14 cellular contexts compared by ENCODE assay signal in genomic region chr19:55372316-55373081, GRCh38. TPM values are rescaled to one million over a fixed set of nuclear protein-coding genes. Genes with fewer than 3 reads are reported as not detected.
DNase-seq lines count a peak whose midpoint lies in the region; ATAC-seq and TF ChIP-seq lines count a peak whose summit lies in the region.
"Had no signal": no experiment of that assay in that cellular context is flagged by ENCODE, and none has a peak within 500 bp of the region (broad histone marks: within the 10 kb centered on the region; RNA-seq: fewer than 3 reads in every experiment).

No MANE protein-coding gene starts in this region.

- peak; percentile 87 for DNase-seq in EL
- peak; percentile 35 for DNase-seq in amniotic epithelial cell (ENCODE audit: low read depth)
- DNase-seq in natural killer cell = no peak
- no peak for DNase-seq in GOT3 (lab: John Stamatoyannopoulos, UW)
- DNase-seq in activated T-helper 1 cell treated with anti-CD3 and anti-CD28 coated beads, Interleukin-12 subunit alpha, Interleukin-12 subunit beta, Interleukin-2, Interleukin-4 antibody, amounts not matched to agents 30 ng/mL and 10 ng/mL and 1 ng/mL, durations not matched to agents 14 hours and 24 hours and 36 hours (ENCODE audit: low spot score) = no peak
- no peak for DNase-seq in amygdala (lab: John Stamatoyannopoulos, UW)
- DNase-seq: body of pancreas, midbrain, NCI-H1417, NCI-H82 had no signal

- no peak overlapping the region for H3K4me3 Mint-ChIP-seq in natural killer cell
- H3K4me3 Mint-ChIP-seq in activated T-helper 1 cell treated with anti-CD3 and anti-CD28 coated beads, Interleukin-12 subunit alpha, Interleukin-12 subunit beta, Interleukin-2, Interleukin-4 antibody, amounts not matched to agents 30 ng/mL and 10 ng/mL and 1 ng/mL, durations not matched to agents 14 hours and 24 hours and 36 hours = no peak overlapping the region

- peaks cover 25 to 37% of the 10 kb centered on the region in 2 donors for H3K27me3 Mint-ChIP-seq in natural killer cell (ENCODE audit: low read depth in 2 of 2)
- H3K27me3 Mint-ChIP-seq in activated T-helper 1 cell treated with anti-CD3 and anti-CD28 coated beads, Interleukin-12 subunit alpha, Interleukin-12 subunit beta, Interleukin-2, Interleukin-4 antibody, amounts not matched to agents 30 ng/mL and 10 ng/mL and 1 ng/mL, durations not matched to agents 14 hours and 24 hours and 36 hours (ENCODE audit: insufficient read depth) = peaks cover 43% of the 10 kb centered on the region

- H3F3A ChIP-seq in Loucy (ENCODE audit: low read depth) = no peaks in the 10 kb centered on the region

- no peaks in the 10 kb centered on the region for H3K27me3 ChIP-seq in Loucy (ENCODE audit: insufficient read depth, low read length, poor library complexity, severe bottlenecking)

- no peaks in the 10 kb centered on the region for H3K9me3 Mint-ChIP-seq in natural killer cell
- no peaks in the 10 kb centered on the region for H3K9me3 Mint-ChIP-seq in activated T-helper 1 cell treated with anti-CD3 and anti-CD28 coated beads, Interleukin-12 subunit alpha, Interleukin-12 subunit beta, Interleukin-2, Interleukin-4 antibody, amounts not matched to agents 30 ng/mL and 10 ng/mL and 1 ng/mL, durations not matched to agents 14 hours and 24 hours and 36 hours

- TF ChIP-seq CTCF in Loucy (conservative IDR thresholded peaks at IDR 0.05; ENCODE audit: low read length) (no peak), natural killer cell (IDR thresholded peaks at IDR 0.05) (no peak)

- no peaks in the 10 kb centered on the region for H4K20me1 ChIP-seq in Loucy (ENCODE audit: insufficient read depth, low read length, poor library complexity, severe bottlenecking)

- H3K9me3 ChIP-seq in Loucy (ENCODE audit: insufficient read depth, low read depth, low read length) = no peaks in the 10 kb centered on the region
- H3K9me3 ChIP-seq: body of pancreas had no signal

- no peak overlapping the region for H3K9ac ChIP-seq in Loucy (ENCODE audit: low read depth, low read length, poor library complexity, severe bottlenecking)

- H3K4me3 ChIP-seq in Loucy (ENCODE audit: low read length, poor library complexity, severe bottlenecking) = no peak overlapping the region
- H3K4me3 ChIP-seq: body of pancreas had no signal

- no peaks in the 10 kb centered on the region for H3K36me3 Mint-ChIP-seq in natural killer cell
- H3K36me3 Mint-ChIP-seq in activated T-helper 1 cell treated with anti-CD3 and anti-CD28 coated beads, Interleukin-12 subunit alpha, Interleukin-12 subunit beta, Interleukin-2, Interleukin-4 antibody, amounts not matched to agents 30 ng/mL and 10 ng/mL and 1 ng/mL, durations not matched to agents 14 hours and 24 hours and 36 hours (ENCODE audit: low read depth) = peaks cover 2% of the 10 kb centered on the region

- H3K4me1 Mint-ChIP-seq in natural killer cell = peaks cover 0 to 6% of the 10 kb centered on the region in 2 donors
- H3K4me1 Mint-ChIP-seq in activated T-helper 1 cell treated with anti-CD3 and anti-CD28 coated beads, Interleukin-12 subunit alpha, Interleukin-12 subunit beta, Interleukin-2, Interleukin-4 antibody, amounts not matched to agents 30 ng/mL and 10 ng/mL and 1 ng/mL, durations not matched to agents 14 hours and 24 hours and 36 hours (ENCODE audit: low read depth) = peaks cover 5% of the 10 kb centered on the region

- no peaks in the 10 kb centered on the region for H3K79me2 ChIP-seq in Loucy (ENCODE audit: insufficient read depth, low read length)

- peak overlapping the region; percentile 2 for H3K4me2 ChIP-seq in Loucy (ENCODE audit: low read depth, low read length, poor library complexity, severe bottlenecking)

- no peaks in the 10 kb centered on the region for H3K4me1 ChIP-seq in Loucy (ENCODE audit: insufficient read depth, low read length, poor library complexity, severe bottlenecking)

- no peaks in the 10 kb centered on the region for H3K36me3 ChIP-seq in Loucy (ENCODE audit: insufficient read depth, low read length)

- peak in 2 of 3 donors; percentile 16 to 42 for ATAC-seq in natural killer cell
- no peak for ATAC-seq in GM19395 (IDR thresholded peaks at IDR 0.05; ENCODE audit: unreplicated experiment)
- ATAC-seq: body of pancreas had no signal

- H2AFZ ChIP-seq in Loucy (ENCODE audit: low read length) = no peak overlapping the region

- intact Hi-C loops in natural killer cell (cut with micrococcal nuclease) = no loop called here
- intact Hi-C loops in activated T-helper 1 cell treated with anti-CD3 and anti-CD28 coated beads, Interleukin-12 subunit alpha, Interleukin-12 subunit beta, Interleukin-2, Interleukin-4 antibody, amounts not matched to agents 30 ng/mL and 10 ng/mL and 1 ng/mL, durations not matched to agents 14 hours and 24 hours and 36 hours (cut with micrococcal nuclease) = no loop called here

- H3K9me2 ChIP-seq in Loucy (replicated peaks; ENCODE audit: low read depth, low read length) = no peaks in the 10 kb centered on the region

- H3K27ac Mint-ChIP-seq in natural killer cell = no peak overlapping the region
- no peak overlapping the region for H3K27ac Mint-ChIP-seq in activated T-helper 1 cell treated with anti-CD3 and anti-CD28 coated beads, Interleukin-12 subunit alpha, Interleukin-12 subunit beta, Interleukin-2, Interleukin-4 antibody, amounts not matched to agents 30 ng/mL and 10 ng/mL and 1 ng/mL, durations not matched to agents 14 hours and 24 hours and 36 hours

RNA-seq across cellular contexts. Expression of gene IL11, which starts 2.2 kb away (rescaled TPM):
- under 1 TPM; 0.14 to 0.35 (median 0.27) TPM for total RNA-seq in natural killer cell
- total RNA-seq in activated T-helper 1 cell treated with anti-CD3 and anti-CD28 coated beads, Interleukin-12 subunit alpha, Interleukin-12 subunit beta, Interleukin-2, Interleukin-4 antibody, amounts not matched to agents 30 ng/mL and 10 ng/mL and 1 ng/mL, durations not matched to agents 14 hours and 24 hours and 36 hours = 0.34 TPM in 1 of 2 replicates, not detected in the other
- total RNA-seq: body of pancreas had no signal

RNA-seq across cellular contexts. Expression of gene TMEM190, which starts 4.1 kb away (rescaled TPM):
- total RNA-seq in natural killer cell = not detected
- total RNA-seq in activated T-helper 1 cell treated with anti-CD3 and anti-CD28 coated beads, Interleukin-12 subunit alpha, Interleukin-12 subunit beta, Interleukin-2, Interleukin-4 antibody, amounts not matched to agents 30 ng/mL and 10 ng/mL and 1 ng/mL, durations not matched to agents 14 hours and 24 hours and 36 hours = not detected in 2 replicates
- total RNA-seq: activated CD8-positive, alpha-beta memory T cell treated with anti-CD3 and anti-CD28 coated beads for 36 hours; body of pancreas; renal cortical epithelial cell had no signal

RNA-seq across cellular contexts. Expression of gene GARIN5B, which starts 9.4 kb away (rescaled TPM):
- total RNA-seq in natural killer cell = not detected
- total RNA-seq in activated T-helper 1 cell treated with anti-CD3 and anti-CD28 coated beads, Interleukin-12 subunit alpha, Interleukin-12 subunit beta, Interleukin-2, Interleukin-4 antibody, amounts not matched to agents 30 ng/mL and 10 ng/mL and 1 ng/mL, durations not matched to agents 14 hours and 24 hours and 36 hours = 0.05 TPM in 1 of 2 replicates, not detected in the other
- total RNA-seq: activated CD8-positive, alpha-beta memory T cell treated with anti-CD3 and anti-CD28 coated beads for 36 hours; body of pancreas; renal cortical epithelial cell had no signal

RNA-seq across cellular contexts. Expression of gene TMEM238, which starts 11.6 kb away (rescaled TPM):
- total RNA-seq in natural killer cell = 1 to 10 TPM; 2.9 to 5.1 (median 4.0) TPM
- total RNA-seq in activated T-helper 1 cell treated with anti-CD3 and anti-CD28 coated beads, Interleukin-12 subunit alpha, Interleukin-12 subunit beta, Interleukin-2, Interleukin-4 antibody, amounts not matched to agents 30 ng/mL and 10 ng/mL and 1 ng/mL, durations not matched to agents 14 hours and 24 hours and 36 hours = 9.7 and 10.6 TPM in 2 replicates

RNA-seq across cellular contexts. Expression of gene RPL28, which starts 13.2 kb away (rescaled TPM):
- 1,000 to 10,000 TPM; 1,373 to 1,704 (median 1,679) TPM for total RNA-seq in natural killer cell
- total RNA-seq in activated T-helper 1 cell treated with anti-CD3 and anti-CD28 coated beads, Interleukin-12 subunit alpha, Interleukin-12 subunit beta, Interleukin-2, Interleukin-4 antibody, amounts not matched to agents 30 ng/mL and 10 ng/mL and 1 ng/mL, durations not matched to agents 14 hours and 24 hours and 36 hours = 1,835 and 1,847 TPM in 2 replicates

Comparison
In these comparisons a context has a peak if more than half of its experiments do, and no peak if none do; other contexts are left out.
1. DNase-seq: peak in EL (single experiment) and amniotic epithelial cell (single experiment); none in natural killer cell (single experiment), GOT3 (single experiment), activated T-helper 1 cell treated with anti-CD3 and anti-CD28 coated beads, Interleukin-12 subunit alpha, Interleukin-12 subunit beta, Interleukin-2, Interleukin-4 antibody, amounts not matched to agents 30 ng/mL and 10 ng/mL and 1 ng/mL, durations not matched to agents 14 hours and 24 hours and 36 hours (single experiment) and amygdala (0 of 56).